23 cellular contexts compared by ENCODE assay signal in genomic region chr3:152832046-152832445, GRCh38.
"Had no signal": no experiment of that assay in that cellular context is flagged by ENCODE, and none has a peak within 500 bp of the region (broad histone marks: within the 10 kb centered on the region; RNA-seq: fewer than 3 reads in every experiment).

No MANE protein-coding gene starts in this region.

- H3K9me3 ChIP-seq: colonic mucosa, esophagus muscularis mucosa, esophagus squamous epithelium, gastrocnemius medialis, gastroesophageal sphincter, heart left ventricle, heart right ventricle had no signal

- DNase-seq: colonic mucosa; cortex of kidney; dermis blood vessel endothelial cell; dorsolateral prefrontal cortex; effector CD4-positive, alpha-beta T cell; effector CD8-positive, alpha-beta T cell; effector memory CD4-positive, alpha-beta T cell; effector memory CD8-positive, alpha-beta T cell; endodermal cell; erythroblast; esophagus squamous epithelium; foreskin fibroblast; foreskin keratinocyte; foreskin melanocyte; gastrocnemius medialis; glutamatergic neuron; head of caudate nucleus; heart left ventricle; heart right ventricle had no signal

- H3K4me1 ChIP-seq: colonic mucosa had no signal

- H3K27ac ChIP-seq: colonic mucosa, coronary artery, dorsolateral prefrontal cortex, epithelial cell of prostate, esophagus muscularis mucosa, esophagus squamous epithelium, foreskin keratinocyte, gastrocnemius medialis, gastroesophageal sphincter, heart left ventricle, heart right ventricle had no signal

- H3K4me3 ChIP-seq: colonic mucosa, coronary artery, dorsolateral prefrontal cortex, esophagus muscularis mucosa, esophagus squamous epithelium, gastrocnemius medialis, gastroesophageal sphincter, heart left ventricle, heart right ventricle had no signal

- H3K36me3 ChIP-seq: colonic mucosa, esophagus muscularis mucosa, esophagus squamous epithelium, gastrocnemius medialis, gastroesophageal sphincter, heart left ventricle, heart right ventricle had no signal

- H3K27me3 ChIP-seq: colonic mucosa, foreskin keratinocyte, gastrocnemius medialis had no signal
